In genomic region chr6:17628873-17629272, GRCh38 we compare ENCODE assay signal across 18 cellular contexts. TPM values are rescaled to one million over a fixed set of nuclear protein-coding genes. Genes with fewer than 3 reads are reported as not detected.
DNase-seq lines count a peak whose midpoint lies in the region; ATAC-seq, FAIRE-seq and TF ChIP-seq lines count a peak whose summit lies in the region.
"Had no signal": no experiment of that assay in that cellular context is flagged by ENCODE, and none has a peak within 500 bp of the region (broad histone marks: within the 10 kb centered on the region; RNA-seq: fewer than 3 reads in every experiment).

No MANE protein-coding gene starts in this region.

- peak overlapping the region; percentile 28; the same call in 1 of the 2 replicates for H3K27ac ChIP-seq in SK-N-MC
- H3K27ac ChIP-seq: SJCRH30 had no signal

- no peak for TF ChIP-seq CTCF in activated CD8-positive, alpha-beta T cell treated with anti-CD3 and anti-CD28 coated beads for 36 hours (IDR thresholded peaks at IDR 0.05)

- CTCF ChIA-PET in activated CD8-positive, alpha-beta T cell treated with anti-CD3 and anti-CD28 coated beads for 36 hours (lab: Charles Lee), result interaction anchor here (1.2 to 1.7 kb wide), 2 partner anchors 46 to 175 kb away, joined by 3 to 6 read pairs; no protein-coding TSS in a partner anchor

- no peaks in the 10 kb centered on the region for H3K27me3 Mint-ChIP-seq in activated CD8-positive, alpha-beta T cell treated with anti-CD3 and anti-CD28 coated beads for 36 hours
- H3K27me3 Mint-ChIP-seq: activated naive CD4-positive, alpha-beta T cell treated with anti-CD3 and anti-CD28 coated beads, Interleukin-2, amount 50 U/mL, for 24 hours had no signal

- no peak for FAIRE-seq in RCC 7860 (lab: Jason Lieb, UNC)
- FAIRE-seq: G401.6 had no signal

- peaks cover 97% of the 10 kb centered on the region for H3K36me3 ChIP-seq in SK-N-MC (ENCODE audit: insufficient read depth, low read length)

- ATAC-seq in GM19324 (IDR thresholded peaks at IDR 0.05; ENCODE audit: low FRiP score, unreplicated experiment), result peak; percentile 77
- ATAC-seq in HG02885 (IDR thresholded peaks at IDR 0.05; ENCODE audit: poor library complexity, unreplicated experiment), result peak; percentile 64
- ATAC-seq in activated CD8-positive, alpha-beta T cell treated with anti-CD3 and anti-CD28 coated beads for 36 hours, result no peak
- ATAC-seq: left lobe of liver had no signal

- no peak overlapping the region for H3K4me3 ChIP-seq in SK-N-MC
- H3K4me3 ChIP-seq: SJCRH30 had no signal

- H3K4me1 Mint-ChIP-seq in activated CD8-positive, alpha-beta T cell treated with anti-CD3 and anti-CD28 coated beads for 36 hours (ENCODE audit: low read depth), result peaks cover 43% of the 10 kb centered on the region

- no peaks in the 10 kb centered on the region for H3K9me3 Mint-ChIP-seq in activated CD8-positive, alpha-beta T cell treated with anti-CD3 and anti-CD28 coated beads for 36 hours
- H3K9me3 Mint-ChIP-seq: activated naive CD4-positive, alpha-beta T cell treated with anti-CD3 and anti-CD28 coated beads, Interleukin-2, amount 50 U/mL, for 24 hours had no signal

- no peak overlapping the region for H3K27ac Mint-ChIP-seq in activated CD8-positive, alpha-beta T cell treated with anti-CD3 and anti-CD28 coated beads for 36 hours

- peaks cover 74% of the 10 kb centered on the region for H3K36me3 Mint-ChIP-seq in activated CD8-positive, alpha-beta T cell treated with anti-CD3 and anti-CD28 coated beads for 36 hours (ENCODE audit: low read depth)

- no peak overlapping the region for H3K4me3 Mint-ChIP-seq in activated CD8-positive, alpha-beta T cell treated with anti-CD3 and anti-CD28 coated beads for 36 hours
- H3K4me3 Mint-ChIP-seq: activated naive CD4-positive, alpha-beta T cell treated with anti-CD3 and anti-CD28 coated beads, Interleukin-2, amount 50 U/mL, for 24 hours had no signal

- intact Hi-C loops in activated CD8-positive, alpha-beta T cell treated with anti-CD3 and anti-CD28 coated beads for 36 hours (cut with micrococcal nuclease), result no loop called here

- no peak overlapping the region for H3K9ac ChIP-seq in SK-N-MC (ENCODE audit: insufficient read length)

- POLR2A ChIA-PET in activated CD8-positive, alpha-beta T cell treated with anti-CD3 and anti-CD28 coated beads for 36 hours (lab: Charles Lee), result interaction anchor here (0.8 to 1.7 kb wide), 3 partner anchors 10 to 44 kb away, joined by 3 to 5 read pairs (median 4); no protein-coding TSS in a partner anchor

- DNase-seq in Ammon's horn (ENCODE audit: low spot score), result peak; percentile 10
- DNase-seq in SK-N-MC (ENCODE audit: low read depth, low spot score), result no peak
- no peak for DNase-seq in GOT3 (lab: John Stamatoyannopoulos, UW)
- no peak for DNase-seq in RCC 7860 (ENCODE audit: low spot score)
- no peak for DNase-seq in amniotic stem cell (lab: John Stamatoyannopoulos, UW)
- no peak for DNase-seq in activated CD8-positive, alpha-beta T cell treated with anti-CD3 and anti-CD28 coated beads for 36 hours
- DNase-seq: activated CD4-positive, alpha-beta T cell treated with anti-CD3 and anti-CD28 coated beads for 48 hours; foreskin melanocyte; NCI-H526; posterior cingulate gyrus; SJCRH30; stimulated activated CD4-positive, alpha-beta T cell treated with anti-CD3 and anti-CD28 coated beads, Interleukin-2, amount 100 ng/mL, for 48 hours; substantia nigra had no signal

- H3K9me3 ChIP-seq in SK-N-MC (ENCODE audit: low read depth, low read length), result no peaks in the 10 kb centered on the region
- H3K9me3 ChIP-seq: SJCRH30 had no signal

RNA-seq across cellular contexts. Expression of gene FAM8A1, which starts 28.8 kb away (rescaled TPM):
- 1 to 10 TPM; 3.2 to 3.8 TPM for total RNA-seq in activated CD8-positive, alpha-beta T cell treated with anti-CD3 and anti-CD28 coated beads for 36 hours
